1 cellular context compared by ENCODE assay signal in the genomic region with DNA sequence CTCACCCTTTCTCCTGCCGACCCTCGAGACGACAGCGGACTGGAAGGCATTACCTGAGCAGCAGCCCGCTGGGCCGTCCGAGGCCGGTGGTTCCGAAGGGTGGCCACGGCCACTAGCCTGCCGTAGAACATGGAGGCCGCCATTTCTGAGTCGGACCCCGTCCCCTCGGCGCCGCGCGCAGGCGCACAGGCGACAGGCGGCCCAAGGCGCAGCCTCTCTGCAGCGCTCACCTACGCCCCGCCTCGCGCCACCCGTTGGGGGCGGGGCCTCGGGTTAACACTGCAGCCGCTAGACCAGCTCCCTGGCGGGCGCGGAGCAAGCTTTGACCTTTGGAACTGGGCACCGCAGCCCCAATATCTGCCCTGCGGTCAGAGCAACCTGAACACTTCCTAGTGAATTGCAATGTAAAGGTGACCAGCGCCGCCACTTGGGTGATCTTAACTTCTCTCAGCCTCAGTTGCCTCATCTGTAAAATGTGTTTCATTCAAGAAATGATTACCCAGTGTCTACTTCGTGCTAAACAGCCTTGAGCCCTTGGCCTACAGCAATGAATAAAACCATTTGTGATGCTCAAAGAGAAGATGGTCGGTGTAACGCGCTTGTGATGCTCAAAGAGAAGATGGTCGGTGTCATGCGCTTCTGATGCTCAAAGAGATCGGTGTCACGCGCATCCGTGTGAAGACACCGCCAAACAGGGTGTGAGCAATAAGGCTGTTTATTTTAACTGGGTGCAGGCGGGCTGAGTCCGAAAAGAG.
TF ChIP-seq lines count a peak whose summit lies in the region.

A gene (minus strand): TSS at position 147 of the 755 bp plus-strand sequence. CDS start 4 bp downstream, at position 143.

TF ChIP-seq in WTC11, 78 proteins besides CTCF, POLR2A, EP300 and RAD21 (continued from another document):
- TF ChIP-seq, protein P1, sequence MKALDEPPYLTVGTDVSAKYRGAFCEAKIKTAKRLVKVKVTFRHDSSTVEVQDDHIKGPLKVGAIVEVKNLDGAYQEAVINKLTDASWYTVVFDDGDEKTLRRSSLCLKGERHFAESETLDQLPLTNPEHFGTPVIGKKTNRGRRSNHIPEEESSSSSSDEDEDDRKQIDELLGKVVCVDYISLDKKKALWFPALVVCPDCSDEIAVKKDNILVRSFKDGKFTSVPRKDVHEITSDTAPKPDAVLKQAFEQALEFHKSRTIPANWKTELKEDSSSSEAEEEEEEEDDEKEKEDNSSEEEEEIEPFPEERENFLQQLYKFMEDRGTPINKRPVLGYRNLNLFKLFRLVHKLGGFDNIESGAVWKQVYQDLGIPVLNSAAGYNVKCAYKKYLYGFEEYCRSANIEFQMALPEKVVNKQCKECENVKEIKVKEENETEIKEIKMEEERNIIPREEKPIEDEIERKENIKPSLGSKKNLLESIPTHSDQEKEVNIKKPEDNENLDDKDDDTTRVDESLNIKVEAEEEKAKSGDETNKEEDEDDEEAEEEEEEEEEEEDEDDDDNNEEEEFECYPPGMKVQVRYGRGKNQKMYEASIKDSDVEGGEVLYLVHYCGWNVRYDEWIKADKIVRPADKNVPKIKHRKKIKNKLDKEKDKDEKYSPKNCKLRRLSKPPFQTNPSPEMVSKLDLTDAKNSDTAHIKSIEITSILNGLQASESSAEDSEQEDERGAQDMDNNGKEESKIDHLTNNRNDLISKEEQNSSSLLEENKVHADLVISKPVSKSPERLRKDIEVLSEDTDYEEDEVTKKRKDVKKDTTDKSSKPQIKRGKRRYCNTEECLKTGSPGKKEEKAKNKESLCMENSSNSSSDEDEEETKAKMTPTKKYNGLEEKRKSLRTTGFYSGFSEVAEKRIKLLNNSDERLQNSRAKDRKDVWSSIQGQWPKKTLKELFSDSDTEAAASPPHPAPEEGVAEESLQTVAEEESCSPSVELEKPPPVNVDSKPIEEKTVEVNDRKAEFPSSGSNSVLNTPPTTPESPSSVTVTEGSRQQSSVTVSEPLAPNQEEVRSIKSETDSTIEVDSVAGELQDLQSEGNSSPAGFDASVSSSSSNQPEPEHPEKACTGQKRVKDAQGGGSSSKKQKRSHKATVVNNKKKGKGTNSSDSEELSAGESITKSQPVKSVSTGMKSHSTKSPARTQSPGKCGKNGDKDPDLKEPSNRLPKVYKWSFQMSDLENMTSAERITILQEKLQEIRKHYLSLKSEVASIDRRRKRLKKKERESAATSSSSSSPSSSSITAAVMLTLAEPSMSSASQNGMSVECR (CRISPR knock-in tag; IDR thresholded peaks at IDR 0.05; ENCODE audit: borderline replicate concordance): peak; percentile 70; the same call in 1 of the 2 replicates
- TF ChIP-seq, protein P2, sequence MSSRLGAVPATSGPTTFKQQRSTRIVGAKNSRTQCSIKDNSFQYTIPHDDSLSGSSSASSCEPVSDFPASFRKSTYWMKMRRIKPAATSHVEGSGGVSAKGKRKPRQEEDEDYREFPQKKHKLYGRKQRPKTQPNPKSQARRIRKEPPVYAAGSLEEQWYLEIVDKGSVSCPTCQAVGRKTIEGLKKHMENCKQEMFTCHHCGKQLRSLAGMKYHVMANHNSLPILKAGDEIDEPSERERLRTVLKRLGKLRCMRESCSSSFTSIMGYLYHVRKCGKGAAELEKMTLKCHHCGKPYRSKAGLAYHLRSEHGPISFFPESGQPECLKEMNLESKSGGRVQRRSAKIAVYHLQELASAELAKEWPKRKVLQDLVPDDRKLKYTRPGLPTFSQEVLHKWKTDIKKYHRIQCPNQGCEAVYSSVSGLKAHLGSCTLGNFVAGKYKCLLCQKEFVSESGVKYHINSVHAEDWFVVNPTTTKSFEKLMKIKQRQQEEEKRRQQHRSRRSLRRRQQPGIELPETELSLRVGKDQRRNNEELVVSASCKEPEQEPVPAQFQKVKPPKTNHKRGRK (CRISPR knock-in tag; IDR thresholded peaks at IDR 0.05; ENCODE audit: borderline replicate concordance): no peak
- TF ChIP-seq SOX15 (CRISPR knock-in tag; IDR thresholded peaks at IDR 0.05) (no peak), IRF2 (CRISPR knock-in tag; IDR thresholded peaks at IDR 0.05; ENCODE audit: borderline replicate concordance, low read depth) (no peak), CREM (CRISPR knock-in tag; IDR thresholded peaks at IDR 0.05) (no peak), ZNF121 (CRISPR knock-in tag; IDR thresholded peaks at IDR 0.05) (no peak), ZNF219 (CRISPR knock-in tag; IDR thresholded peaks at IDR 0.05; ENCODE audit: borderline replicate concordance) (no peak), NFATC4 (CRISPR knock-in tag; IDR thresholded peaks at IDR 0.05) (no peak), RELA (CRISPR knock-in tag; IDR thresholded peaks at IDR 0.05; ENCODE audit: borderline replicate concordance) (peak; percentile 84; the same call in 1 of the 2 replicates), NR3C1 (CRISPR knock-in tag; conservative IDR thresholded peaks at IDR 0.05; ENCODE audit: low read depth) (peak; percentile 50; the same call in 1 of the 2 replicates), JUN (CRISPR knock-in tag; IDR thresholded peaks at IDR 0.05) (no peak), KAT7 (CRISPR knock-in tag; IDR thresholded peaks at IDR 0.05; ENCODE audit: borderline replicate concordance) (0 out of 2 replicates have a peak, but pooled peaks have one; percentile 40), ZNF138 (CRISPR knock-in tag; conservative IDR thresholded peaks at IDR 0.05) (no peak; the same call in none of the 2 replicates)
- TF ChIP-seq, protein P3, sequence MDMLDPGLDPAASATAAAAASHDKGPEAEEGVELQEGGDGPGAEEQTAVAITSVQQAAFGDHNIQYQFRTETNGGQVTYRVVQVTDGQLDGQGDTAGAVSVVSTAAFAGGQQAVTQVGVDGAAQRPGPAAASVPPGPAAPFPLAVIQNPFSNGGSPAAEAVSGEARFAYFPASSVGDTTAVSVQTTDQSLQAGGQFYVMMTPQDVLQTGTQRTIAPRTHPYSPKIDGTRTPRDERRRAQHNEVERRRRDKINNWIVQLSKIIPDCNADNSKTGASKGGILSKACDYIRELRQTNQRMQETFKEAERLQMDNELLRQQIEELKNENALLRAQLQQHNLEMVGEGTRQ (CRISPR knock-in tag; IDR thresholded peaks at IDR 0.05): no peak
- TF ChIP-seq, protein P4, sequence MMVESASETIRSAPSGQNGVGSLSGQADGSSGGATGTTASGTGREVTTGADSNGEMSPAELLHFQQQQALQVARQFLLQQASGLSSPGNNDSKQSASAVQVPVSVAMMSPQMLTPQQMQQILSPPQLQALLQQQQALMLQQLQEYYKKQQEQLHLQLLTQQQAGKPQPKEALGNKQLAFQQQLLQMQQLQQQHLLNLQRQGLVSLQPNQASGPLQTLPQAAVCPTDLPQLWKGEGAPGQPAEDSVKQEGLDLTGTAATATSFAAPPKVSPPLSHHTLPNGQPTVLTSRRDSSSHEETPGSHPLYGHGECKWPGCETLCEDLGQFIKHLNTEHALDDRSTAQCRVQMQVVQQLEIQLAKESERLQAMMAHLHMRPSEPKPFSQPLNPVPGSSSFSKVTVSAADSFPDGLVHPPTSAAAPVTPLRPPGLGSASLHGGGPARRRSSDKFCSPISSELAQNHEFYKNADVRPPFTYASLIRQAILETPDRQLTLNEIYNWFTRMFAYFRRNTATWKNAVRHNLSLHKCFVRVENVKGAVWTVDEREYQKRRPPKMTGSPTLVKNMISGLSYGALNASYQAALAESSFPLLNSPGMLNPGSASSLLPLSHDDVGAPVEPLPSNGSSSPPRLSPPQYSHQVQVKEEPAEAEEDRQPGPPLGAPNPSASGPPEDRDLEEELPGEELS (CRISPR knock-in tag; IDR thresholded peaks at IDR 0.05): peak; percentile 35; the same call in 1 of the 2 replicates
- TF ChIP-seq, protein P5, sequence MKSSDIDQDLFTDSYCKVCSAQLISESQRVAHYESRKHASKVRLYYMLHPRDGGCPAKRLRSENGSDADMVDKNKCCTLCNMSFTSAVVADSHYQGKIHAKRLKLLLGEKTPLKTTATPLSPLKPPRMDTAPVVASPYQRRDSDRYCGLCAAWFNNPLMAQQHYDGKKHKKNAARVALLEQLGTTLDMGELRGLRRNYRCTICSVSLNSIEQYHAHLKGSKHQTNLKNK (CRISPR knock-in tag; IDR thresholded peaks at IDR 0.05): no peak
- TF ChIP-seq, protein P6, sequence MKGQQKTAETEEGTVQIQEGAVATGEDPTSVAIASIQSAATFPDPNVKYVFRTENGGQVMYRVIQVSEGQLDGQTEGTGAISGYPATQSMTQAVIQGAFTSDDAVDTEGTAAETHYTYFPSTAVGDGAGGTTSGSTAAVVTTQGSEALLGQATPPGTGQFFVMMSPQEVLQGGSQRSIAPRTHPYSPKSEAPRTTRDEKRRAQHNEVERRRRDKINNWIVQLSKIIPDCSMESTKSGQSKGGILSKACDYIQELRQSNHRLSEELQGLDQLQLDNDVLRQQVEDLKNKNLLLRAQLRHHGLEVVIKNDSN (CRISPR knock-in tag; IDR thresholded peaks at IDR 0.05): 0 out of 2 replicates have a peak, but pooled peaks have one; percentile 19
- TF ChIP-seq, protein P7, sequence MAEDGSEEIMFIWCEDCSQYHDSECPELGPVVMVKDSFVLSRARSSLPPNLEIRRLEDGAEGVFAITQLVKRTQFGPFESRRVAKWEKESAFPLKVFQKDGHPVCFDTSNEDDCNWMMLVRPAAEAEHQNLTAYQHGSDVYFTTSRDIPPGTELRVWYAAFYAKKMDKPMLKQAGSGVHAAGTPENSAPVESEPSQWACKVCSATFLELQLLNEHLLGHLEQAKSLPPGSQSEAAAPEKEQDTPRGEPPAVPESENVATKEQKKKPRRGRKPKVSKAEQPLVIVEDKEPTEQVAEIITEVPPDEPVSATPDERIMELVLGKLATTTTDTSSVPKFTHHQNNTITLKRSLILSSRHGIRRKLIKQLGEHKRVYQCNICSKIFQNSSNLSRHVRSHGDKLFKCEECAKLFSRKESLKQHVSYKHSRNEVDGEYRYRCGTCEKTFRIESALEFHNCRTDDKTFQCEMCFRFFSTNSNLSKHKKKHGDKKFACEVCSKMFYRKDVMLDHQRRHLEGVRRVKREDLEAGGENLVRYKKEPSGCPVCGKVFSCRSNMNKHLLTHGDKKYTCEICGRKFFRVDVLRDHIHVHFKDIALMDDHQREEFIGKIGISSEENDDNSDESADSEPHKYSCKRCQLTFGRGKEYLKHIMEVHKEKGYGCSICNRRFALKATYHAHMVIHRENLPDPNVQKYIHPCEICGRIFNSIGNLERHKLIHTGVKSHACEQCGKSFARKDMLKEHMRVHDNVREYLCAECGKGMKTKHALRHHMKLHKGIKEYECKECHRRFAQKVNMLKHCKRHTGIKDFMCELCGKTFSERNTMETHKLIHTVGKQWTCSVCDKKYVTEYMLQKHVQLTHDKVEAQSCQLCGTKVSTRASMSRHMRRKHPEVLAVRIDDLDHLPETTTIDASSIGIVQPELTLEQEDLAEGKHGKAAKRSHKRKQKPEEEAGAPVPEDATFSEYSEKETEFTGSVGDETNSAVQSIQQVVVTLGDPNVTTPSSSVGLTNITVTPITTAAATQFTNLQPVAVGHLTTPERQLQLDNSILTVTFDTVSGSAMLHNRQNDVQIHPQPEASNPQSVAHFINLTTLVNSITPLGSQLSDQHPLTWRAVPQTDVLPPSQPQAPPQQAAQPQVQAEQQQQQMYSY (CRISPR knock-in tag; IDR thresholded peaks at IDR 0.05): no peak
- TF ChIP-seq, protein P8, sequence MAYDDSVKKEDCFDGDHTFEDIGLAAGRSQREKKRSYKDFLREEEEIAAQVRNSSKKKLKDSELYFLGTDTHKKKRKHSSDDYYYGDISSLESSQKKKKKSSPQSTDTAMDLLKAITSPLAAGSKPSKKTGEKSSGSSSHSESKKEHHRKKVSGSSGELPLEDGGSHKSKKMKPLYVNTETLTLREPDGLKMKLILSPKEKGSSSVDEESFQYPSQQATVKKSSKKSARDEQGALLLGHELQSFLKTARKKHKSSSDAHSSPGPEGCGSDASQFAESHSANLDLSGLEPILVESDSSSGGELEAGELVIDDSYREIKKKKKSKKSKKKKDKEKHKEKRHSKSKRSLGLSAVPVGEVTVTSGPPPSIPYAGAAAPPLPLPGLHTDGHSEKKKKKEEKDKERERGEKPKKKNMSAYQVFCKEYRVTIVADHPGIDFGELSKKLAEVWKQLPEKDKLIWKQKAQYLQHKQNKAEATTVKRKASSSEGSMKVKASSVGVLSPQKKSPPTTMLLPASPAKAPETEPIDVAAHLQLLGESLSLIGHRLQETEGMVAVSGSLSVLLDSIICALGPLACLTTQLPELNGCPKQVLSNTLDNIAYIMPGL (CRISPR knock-in tag; IDR thresholded peaks at IDR 0.05): 0 out of 2 replicates have a peak, but pooled peaks have one; percentile 41
- TF ChIP-seq, protein P9, sequence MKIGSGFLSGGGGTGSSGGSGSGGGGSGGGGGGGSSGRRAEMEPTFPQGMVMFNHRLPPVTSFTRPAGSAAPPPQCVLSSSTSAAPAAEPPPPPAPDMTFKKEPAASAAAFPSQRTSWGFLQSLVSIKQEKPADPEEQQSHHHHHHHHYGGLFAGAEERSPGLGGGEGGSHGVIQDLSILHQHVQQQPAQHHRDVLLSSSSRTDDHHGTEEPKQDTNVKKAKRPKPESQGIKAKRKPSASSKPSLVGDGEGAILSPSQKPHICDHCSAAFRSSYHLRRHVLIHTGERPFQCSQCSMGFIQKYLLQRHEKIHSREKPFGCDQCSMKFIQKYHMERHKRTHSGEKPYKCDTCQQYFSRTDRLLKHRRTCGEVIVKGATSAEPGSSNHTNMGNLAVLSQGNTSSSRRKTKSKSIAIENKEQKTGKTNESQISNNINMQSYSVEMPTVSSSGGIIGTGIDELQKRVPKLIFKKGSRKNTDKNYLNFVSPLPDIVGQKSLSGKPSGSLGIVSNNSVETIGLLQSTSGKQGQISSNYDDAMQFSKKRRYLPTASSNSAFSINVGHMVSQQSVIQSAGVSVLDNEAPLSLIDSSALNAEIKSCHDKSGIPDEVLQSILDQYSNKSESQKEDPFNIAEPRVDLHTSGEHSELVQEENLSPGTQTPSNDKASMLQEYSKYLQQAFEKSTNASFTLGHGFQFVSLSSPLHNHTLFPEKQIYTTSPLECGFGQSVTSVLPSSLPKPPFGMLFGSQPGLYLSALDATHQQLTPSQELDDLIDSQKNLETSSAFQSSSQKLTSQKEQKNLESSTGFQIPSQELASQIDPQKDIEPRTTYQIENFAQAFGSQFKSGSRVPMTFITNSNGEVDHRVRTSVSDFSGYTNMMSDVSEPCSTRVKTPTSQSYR (CRISPR knock-in tag; IDR thresholded peaks at IDR 0.05): no peak
